1 cellular context compared by ENCODE assay signal in genomic region chr1:222464841-222465210, GRCh38.
TF ChIP-seq lines count a peak whose summit lies in the region.

No MANE protein-coding gene starts in this region.

TF ChIP-seq in IMR-90, 13 proteins besides CTCF, POLR2A, EP300 and RAD21 (continued from another document):
- TF ChIP-seq BHLHE40 (IDR thresholded peaks at IDR 0.05; ENCODE audit: low read depth, low read length) (no peak; the same call in 1 of the 2 replicates), FOS (IDR thresholded peaks at IDR 0.05; ENCODE audit: low read depth, low read length) (peak; percentile 74), RCOR1 (IDR thresholded peaks at IDR 0.05; ENCODE audit: insufficient replicate concordance, low read length) (peak; percentile 3), ELK1 (IDR thresholded peaks at IDR 0.05; ENCODE audit: borderline replicate concordance, low read depth, low read length) (no peak), CEBPB (IDR thresholded peaks at IDR 0.05; ENCODE audit: low read depth, low read length) (no peak)
TF ChIP-seq in IMR-90: peak in this region for 3.
